Comparison of ENCODE assay signal across 21 cellular contexts in genomic region chr3:136069933-136070332, GRCh38.
DNase-seq lines count a peak whose midpoint lies in the region; ATAC-seq and TF ChIP-seq lines count a peak whose summit lies in the region.
"Had no signal": no experiment of that assay in that cellular context is flagged by ENCODE, and none has a peak within 500 bp of the region (broad histone marks: within the 10 kb centered on the region; RNA-seq: fewer than 3 reads in every experiment).

No MANE protein-coding gene starts in this region.

- 73 to 77% methylated on average over 5 of the region's 5 CpGs for WGBS in tibial nerve, 2 donors

- H3K27ac Mint-ChIP-seq in endothelial cell (ENCODE audit: unreplicated experiment): no peak overlapping the region
- H3K27ac Mint-ChIP-seq: memory B cell; naive thymus-derived CD4-positive, alpha-beta T cell; stimulated activated naive B cell treated with anti-CD40 and anti-IgM and Interleukin-4, amounts not matched to agents 10 μg/mL and 1 μg/mL and 100 μg/mL, for 72 hours had no signal

- H3K9ac ChIP-seq in skeletal muscle satellite cell (ENCODE audit: low read depth, low read length): peak overlapping the region; percentile 63
- H3K9ac ChIP-seq: parathyroid adenoma had no signal

- TF ChIP-seq POLR2A in tibial nerve (IDR thresholded peaks at IDR 0.05): no peak

- DNase-seq in HCEC 1CT (peak; percentile 19), SJSA1 (ENCODE audit: low read depth in 1 of 2, low spot score in 2 of 2) (no peak), foreskin keratinocyte (no peak), tibial nerve (ENCODE audit: low spot score in 2 of 2) (no peak), endothelial cell (ENCODE audit: low spot score) (no peak)
- DNase-seq in activated T-cell treated with anti-CD3 and anti-CD28 coated beads, Interleukin-2, amount 50 U/mL, for 48 hours: no peak
- DNase-seq: activated CD8-positive, alpha-beta memory T cell treated with anti-CD3 and anti-CD28 coated beads for 24 hours; activated naive CD4-positive, alpha-beta T cell treated with anti-CD3 and anti-CD28 coated beads, Interleukin-2, amount 50 U/mL, for 16 hours; activated T-cell treated with anti-CD3 and anti-CD28 coated beads, Interleukin-2, amount 50 U/mL, for 4 hours; AML-193; DMS79; naive thymus-derived CD4-positive, alpha-beta T cell; NCI-H1105; NCI-H2081; NCI-H446 treated with DMSO at 0.1 percent for 48 hours; stimulated activated CD4-positive, alpha-beta T cell treated with anti-CD3 and anti-CD28 coated beads, Interleukin-2, amount 100 ng/mL, for 24 hours; stimulated activated naive B cell treated with anti-CD40 and anti-IgM and Interleukin-4, amounts not matched to agents 10 μg/mL and 1 μg/mL and 100 μg/mL, for 72 hours; T-helper 9 cell had no signal

- no peaks in the 10 kb centered on the region for H3K9me3 Mint-ChIP-seq in endothelial cell (ENCODE audit: unreplicated experiment)
- H3K9me3 Mint-ChIP-seq: activated T-cell treated with anti-CD3 and anti-CD28 coated beads, Interleukin-2, amount 50 U/mL, for 4 hours; memory B cell; naive thymus-derived CD4-positive, alpha-beta T cell; stimulated activated naive B cell treated with anti-CD40 and anti-IgM and Interleukin-4, amounts not matched to agents 10 μg/mL and 1 μg/mL and 100 μg/mL, for 72 hours had no signal

- TF ChIP-seq CTCF in foreskin keratinocyte (conservative IDR thresholded peaks at IDR 0.05) (no peak), tibial nerve (IDR thresholded peaks at IDR 0.05) (no peak), endothelial cell (IDR thresholded peaks at IDR 0.05; ENCODE audit: unreplicated experiment) (no peak)

- H3K36me3 ChIP-seq in SJSA1 (peaks cover 3% of the 10 kb centered on the region), skeletal muscle satellite cell (ENCODE audit: insufficient read depth, low read length) (peaks cover 3% of the 10 kb centered on the region), tibial nerve (peaks cover 0 to 8% (median 0%) of the 10 kb centered on the region in 3 donors)

- H3K9me3 ChIP-seq in SJSA1 (replicated peaks) (no peaks in the 10 kb centered on the region), skeletal muscle satellite cell (replicated peaks; ENCODE audit: low read length) (no peaks in the 10 kb centered on the region), tibial nerve (no peaks in the 10 kb centered on the region)

- no peak for TF ChIP-seq EP300 in tibial nerve (IDR thresholded peaks at IDR 0.05)

- no peaks in the 10 kb centered on the region for H3K27me3 ChIP-seq in SJSA1 (replicated peaks)
- H3K27me3 ChIP-seq in foreskin keratinocyte: no peaks in the 10 kb centered on the region
- no peaks in the 10 kb centered on the region for H3K27me3 ChIP-seq in skeletal muscle satellite cell (ENCODE audit: control insufficient read depth, insufficient read depth, low read length)
- H3K27me3 ChIP-seq in tibial nerve: no peaks in the 10 kb centered on the region

- H3K4me3 Mint-ChIP-seq in endothelial cell (ENCODE audit: unreplicated experiment): no peak overlapping the region
- H3K4me3 Mint-ChIP-seq: activated T-cell treated with anti-CD3 and anti-CD28 coated beads, Interleukin-2, amount 50 U/mL, for 4 hours; memory B cell; naive thymus-derived CD4-positive, alpha-beta T cell; stimulated activated naive B cell treated with anti-CD40 and anti-IgM and Interleukin-4, amounts not matched to agents 10 μg/mL and 1 μg/mL and 100 μg/mL, for 72 hours had no signal

- no peaks in the 10 kb centered on the region for H3K27me3 Mint-ChIP-seq in endothelial cell (ENCODE audit: unreplicated experiment)
- H3K27me3 Mint-ChIP-seq: stimulated activated naive B cell treated with anti-CD40 and anti-IgM and Interleukin-4, amounts not matched to agents 10 μg/mL and 1 μg/mL and 100 μg/mL, for 72 hours had no signal

- no peak for ATAC-seq in foreskin keratinocyte
- ATAC-seq: activated T-cell treated with anti-CD3 and anti-CD28 coated beads, Interleukin-2, amount 50 U/mL, for 4 hours; naive thymus-derived CD4-positive, alpha-beta T cell; stimulated activated naive B cell treated with anti-CD40 and anti-IgM and Interleukin-4, amounts not matched to agents 10 μg/mL and 1 μg/mL and 100 μg/mL, for 72 hours had no signal

- H3K4me3 ChIP-seq in SJSA1: no peak overlapping the region
- peak overlapping the region; percentile 19 for H3K4me3 ChIP-seq in skeletal muscle satellite cell (ENCODE audit: low read length)
- H3K4me3 ChIP-seq in tibial nerve: no peak overlapping the region

- H3K27ac ChIP-seq in SJSA1: peak overlapping the region; percentile 84
- peak overlapping the region; percentile 35 for H3K27ac ChIP-seq in foreskin keratinocyte
- H3K27ac ChIP-seq in tibial nerve: peak overlapping the region in 1 of 4 donors; percentile 72

- no peaks in the 10 kb centered on the region for H3K36me3 Mint-ChIP-seq in endothelial cell (ENCODE audit: low read depth, unreplicated experiment)
- H3K36me3 Mint-ChIP-seq: memory B cell; naive thymus-derived CD4-positive, alpha-beta T cell; stimulated activated naive B cell treated with anti-CD40 and anti-IgM and Interleukin-4, amounts not matched to agents 10 μg/mL and 1 μg/mL and 100 μg/mL, for 72 hours had no signal

- peaks cover 15% of the 10 kb centered on the region for H3K4me1 Mint-ChIP-seq in endothelial cell (ENCODE audit: unreplicated experiment)
- H3K4me1 Mint-ChIP-seq: memory B cell had no signal

- H3K4me2 ChIP-seq in skeletal muscle satellite cell (ENCODE audit: low read length): peak overlapping the region; percentile 53

- H3K4me1 ChIP-seq in SJSA1 (replicated peaks): peaks cover 46% of the 10 kb centered on the region
- peaks cover 21% of the 10 kb centered on the region for H3K4me1 ChIP-seq in foreskin keratinocyte
- peaks cover 34% of the 10 kb centered on the region for H3K4me1 ChIP-seq in skeletal muscle satellite cell (ENCODE audit: control insufficient read depth, insufficient read depth, low read length)
- H3K4me1 ChIP-seq in tibial nerve: peaks cover 0 to 20% (median 12%) of the 10 kb centered on the region in 4 donors
